Comparison of ENCODE assay signal across 8 cellular contexts in the genomic region with DNA sequence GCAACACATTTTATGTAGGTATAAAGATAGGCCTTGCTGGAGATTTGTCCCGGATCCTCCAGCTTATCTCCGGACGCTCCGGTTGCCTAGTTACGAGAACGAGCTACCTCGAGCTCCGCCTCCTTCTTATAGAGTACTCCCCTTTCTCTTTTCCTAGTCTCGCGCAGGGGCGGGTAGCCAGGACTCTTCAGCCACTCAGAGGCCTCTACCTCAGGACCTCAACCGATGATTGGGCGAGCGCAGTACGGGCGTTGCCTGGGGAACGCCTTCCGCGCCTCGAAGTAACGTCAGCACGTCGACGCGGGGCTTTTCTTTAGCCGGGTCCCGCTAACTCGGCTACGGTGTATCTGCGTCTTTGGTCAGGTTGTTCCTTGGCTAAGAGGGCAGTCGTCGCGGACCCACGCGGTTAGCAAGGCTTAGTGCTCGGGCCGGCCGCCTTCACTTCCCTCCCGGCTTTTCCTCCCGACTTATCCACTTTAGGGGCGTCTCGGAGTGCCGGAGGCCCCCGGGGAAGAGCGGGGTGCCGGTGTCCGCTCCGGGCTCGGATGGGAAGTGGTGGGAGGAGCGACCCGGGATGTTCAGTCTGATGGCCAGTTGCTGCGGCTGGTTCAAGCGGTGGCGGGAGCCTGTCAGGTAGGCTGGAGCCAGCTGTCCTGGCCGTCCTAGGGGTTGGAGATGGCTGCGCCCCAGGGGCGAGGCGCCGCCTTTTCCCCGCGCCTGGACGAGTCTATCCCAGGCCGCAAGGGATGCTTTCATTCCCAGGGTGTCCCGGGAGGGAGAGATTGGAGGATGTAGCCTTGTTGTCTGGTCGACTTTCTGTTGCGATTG. TPM values are rescaled to one million over a fixed set of nuclear protein-coding genes. Genes with fewer than 3 reads are reported as not detected.
DNase-seq lines count a peak whose midpoint lies in the region; ATAC-seq and TF ChIP-seq lines count a peak whose summit lies in the region.

A gene (plus strand): TSS at position 306 of the 828 bp plus-strand sequence. CDS start 269 bp downstream, at position 575.

- no peak for TF ChIP-seq EP300 in ovary (IDR thresholded peaks at IDR 0.05)

- no peaks in the 10 kb centered on the region for H3K9me3 ChIP-seq in SU-DHL-6 (ENCODE audit: insufficient read depth, low read length)
- H3K9me3 ChIP-seq in ovary = no peaks in the 10 kb centered on the region
- no peaks in the 10 kb centered on the region for H3K9me3 ChIP-seq in tibial artery

- peak within 1 kb of the TSS; percentile 91 for H3K4me2 ChIP-seq in SU-DHL-6 (ENCODE audit: low read depth, low read length, poor library complexity, severe bottlenecking)

- H3K27ac ChIP-seq in SU-DHL-6 (ENCODE audit: low read depth, low read length) (no peak within 1 kb of the TSS), ovary (peak within 1 kb of the TSS; percentile 86 to 92), tibial artery (peak within 1 kb of the TSS; percentile 89 to 93)

- H3K9me2 ChIP-seq in SU-DHL-6 (replicated peaks; ENCODE audit: insufficient read depth, low read length) = no peaks in the 10 kb centered on the region

- peak within 1 kb of the TSS; percentile 93 for H3K4me3 ChIP-seq in SU-DHL-6 (ENCODE audit: insufficient read depth, low read length, poor library complexity, severe bottlenecking)
- H3K4me3 ChIP-seq in ovary = peak within 1 kb of the TSS; percentile 63
- H3K4me3 ChIP-seq in tibial artery = peak within 1 kb of the TSS; percentile 74 to 95

- peak; percentile 98 for DNase-seq in NCI-H128 (lab: John Stamatoyannopoulos, UW; ENCODE audit: unreplicated experiment)
- peak; percentile 89 for DNase-seq in activated naive CD8-positive, alpha-beta T cell treated with anti-CD3 and anti-CD28 coated beads, Interleukin-2, amount 50 U/mL, for 16 hours (ENCODE audit: low read depth, low spot score)
- peak; percentile 98 for DNase-seq in Right ventricle myocardium inferior (ENCODE audit: missing footprints)
- peak; percentile 95 to 99 (median 97) for DNase-seq in ovary
- peak; percentile 99 for DNase-seq in tibial artery

- H3K79me2 ChIP-seq in SU-DHL-6 (ENCODE audit: insufficient read depth, low read length) = peaks cover 13% of the 10 kb centered on the region; the same call in 1 of the 2 replicates

- peak within 1 kb of the TSS; percentile 81 for H3K9ac ChIP-seq in SU-DHL-6 (ENCODE audit: low read length)

- peak within 1 kb of the TSS; percentile 92 for H2AFZ ChIP-seq in SU-DHL-6 (ENCODE audit: low read depth, low read length, severe bottlenecking)

- TF ChIP-seq POLR2A in GM10847 (IDR thresholded peaks at IDR 0.05; ENCODE audit: extremely low read depth, insufficient read length) = peak; percentile 43
- peak; percentile 94 for TF ChIP-seq POLR2A in ovary (IDR thresholded peaks at IDR 0.05)

- H3K4me1 ChIP-seq in ovary (ENCODE audit: insufficient read depth) = peaks cover 2% of the 10 kb centered on the region
- H3K4me1 ChIP-seq in tibial artery = peaks cover 0 to 14% (median 7%) of the 10 kb centered on the region in 4 donors

- H3K36me3 ChIP-seq in SU-DHL-6 (ENCODE audit: low read length) (no peaks in the 10 kb centered on the region), ovary (no peaks in the 10 kb centered on the region), tibial artery (no peaks in the 10 kb centered on the region)

- no peaks in the 10 kb centered on the region; the same call in 1 of the 2 replicates for H3F3A ChIP-seq in SU-DHL-6 (ENCODE audit: insufficient read depth)

- H3K27me3 ChIP-seq in SU-DHL-6 (ENCODE audit: low read length) (no peaks in the 10 kb centered on the region), ovary (no peaks in the 10 kb centered on the region), tibial artery (no peaks in the 10 kb centered on the region)

- intact Hi-C loops in Right ventricle myocardium inferior (cut with DNase I) = loop anchor here (10.0 kb wide), 1 partner anchor 75 kb away; no protein-coding TSS in a partner anchor
- intact Hi-C loops in ovary (cut with DNase I) = no loop called here
- intact Hi-C loops in tibial artery (cut with DNase I; ENCODE audit: low total_unique reads) = no loop called here

- 0% methylated on average over 59 to 66 of the region's 66 CpGs for WGBS in ovary, 3 donors

- ATAC-seq in HG02678 (IDR thresholded peaks at IDR 0.05; ENCODE audit: unreplicated experiment) (peak; percentile 100), Right ventricle myocardium inferior (peak; percentile 100)

- H4K20me1 ChIP-seq in SU-DHL-6 (ENCODE audit: low read depth, low read length) = no peaks in the 10 kb centered on the region

- TF ChIP-seq CTCF in SU-DHL-6 (IDR thresholded peaks at IDR 0.05; ENCODE audit: insufficient read depth, low read length, poor library complexity, severe bottlenecking) = no peak
- TF ChIP-seq CTCF in ovary (IDR thresholded peaks at IDR 0.05) = no peak
- TF ChIP-seq CTCF in tibial artery (IDR thresholded peaks at IDR 0.05) = no peak

RNA-seq across cellular contexts. Expression of the gene that starts here (rescaled TPM):
- total RNA-seq in Right ventricle myocardium inferior (3.4 TPM), ovary (10 to 100 TPM in 6 of 7 donors, 1 to 10 TPM in 1; 8.1 to 16.3 (median 12.3) TPM)
- polyA plus RNA-seq in ovary = 1 to 10 TPM; 6.2 to 6.5 TPM
